Comparison of ENCODE assay signal across 1 cellular context in the genomic region with DNA sequence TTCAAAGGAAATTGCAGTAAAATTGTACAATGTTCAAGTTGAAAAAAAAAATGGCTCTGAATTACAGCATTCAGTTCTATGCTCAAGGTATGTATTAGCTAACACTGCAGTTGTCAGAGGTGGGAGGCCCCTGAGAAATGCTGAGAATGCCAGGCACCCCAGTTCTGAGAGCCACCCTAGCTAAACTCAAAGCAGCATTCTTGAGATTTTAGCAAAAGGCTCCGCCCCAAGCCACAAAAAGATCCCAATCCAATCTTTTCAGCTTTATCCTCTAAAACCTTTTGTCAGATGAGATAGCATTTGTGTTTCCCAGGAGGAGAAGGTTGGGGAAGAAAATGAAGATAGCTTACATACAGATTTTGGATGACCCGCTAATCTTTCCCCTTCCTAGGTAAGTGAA.
TF ChIP-seq lines count a peak whose summit lies in the region.

No MANE protein-coding gene starts in this region.

TF ChIP-seq in SK-N-SH treated with all-trans-retinoic acid at 6 μM for 48 hours, 23 proteins besides CTCF, POLR2A, EP300 and RAD21 (continued from another document):
- TF ChIP-seq CREB5 (CRISPR knock-in tag; IDR thresholded peaks at IDR 0.05; ENCODE audit: low read depth) = no peak
- TF ChIP-seq ZNF8 (CRISPR knock-in tag; IDR thresholded peaks at IDR 0.05) = no peak
- no peak for TF ChIP-seq ZC3H10 (CRISPR knock-in tag; IDR thresholded peaks at IDR 0.05)
- no peak for TF ChIP-seq TCF4 (CRISPR knock-in tag; IDR thresholded peaks at IDR 0.05; ENCODE audit: borderline replicate concordance)
- no peak for TF ChIP-seq ZFP30 (CRISPR knock-in tag; IDR thresholded peaks at IDR 0.05)
- no peak for TF ChIP-seq TOX (CRISPR knock-in tag; IDR thresholded peaks at IDR 0.05; ENCODE audit: borderline replicate concordance)
- TF ChIP-seq ARNTL (CRISPR knock-in tag; IDR thresholded peaks at IDR 0.05; ENCODE audit: borderline replicate concordance, low read depth) = no peak
- TF ChIP-seq ZNF70 (CRISPR knock-in tag; IDR thresholded peaks at IDR 0.05) = no peak
- TF ChIP-seq ZFP3 (CRISPR knock-in tag; IDR thresholded peaks at IDR 0.05) = no peak
- no peak for TF ChIP-seq ESRRG (CRISPR knock-in tag; IDR thresholded peaks at IDR 0.05)
- TF ChIP-seq, protein P1, sequence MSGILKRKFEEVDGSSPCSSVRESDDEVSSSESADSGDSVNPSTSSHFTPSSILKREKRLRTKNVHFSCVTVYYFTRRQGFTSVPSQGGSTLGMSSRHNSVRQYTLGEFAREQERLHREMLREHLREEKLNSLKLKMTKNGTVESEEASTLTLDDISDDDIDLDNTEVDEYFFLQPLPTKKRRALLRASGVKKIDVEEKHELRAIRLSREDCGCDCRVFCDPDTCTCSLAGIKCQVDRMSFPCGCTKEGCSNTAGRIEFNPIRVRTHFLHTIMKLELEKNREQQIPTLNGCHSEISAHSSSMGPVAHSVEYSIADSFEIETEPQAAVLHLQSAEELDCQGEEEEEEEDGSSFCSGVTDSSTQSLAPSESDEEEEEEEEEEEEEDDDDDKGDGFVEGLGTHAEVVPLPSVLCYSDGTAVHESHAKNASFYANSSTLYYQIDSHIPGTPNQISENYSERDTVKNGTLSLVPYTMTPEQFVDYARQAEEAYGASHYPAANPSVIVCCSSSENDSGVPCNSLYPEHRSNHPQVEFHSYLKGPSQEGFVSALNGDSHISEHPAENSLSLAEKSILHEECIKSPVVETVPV (CRISPR knock-in tag; IDR thresholded peaks at IDR 0.05) = no peak
- no peak for TF ChIP-seq ISL1 (CRISPR knock-in tag; IDR thresholded peaks at IDR 0.05)
- TF ChIP-seq ZNF565 (CRISPR knock-in tag; conservative IDR thresholded peaks at IDR 0.05; ENCODE audit: low read depth) = no peak
- TF ChIP-seq, protein P2, sequence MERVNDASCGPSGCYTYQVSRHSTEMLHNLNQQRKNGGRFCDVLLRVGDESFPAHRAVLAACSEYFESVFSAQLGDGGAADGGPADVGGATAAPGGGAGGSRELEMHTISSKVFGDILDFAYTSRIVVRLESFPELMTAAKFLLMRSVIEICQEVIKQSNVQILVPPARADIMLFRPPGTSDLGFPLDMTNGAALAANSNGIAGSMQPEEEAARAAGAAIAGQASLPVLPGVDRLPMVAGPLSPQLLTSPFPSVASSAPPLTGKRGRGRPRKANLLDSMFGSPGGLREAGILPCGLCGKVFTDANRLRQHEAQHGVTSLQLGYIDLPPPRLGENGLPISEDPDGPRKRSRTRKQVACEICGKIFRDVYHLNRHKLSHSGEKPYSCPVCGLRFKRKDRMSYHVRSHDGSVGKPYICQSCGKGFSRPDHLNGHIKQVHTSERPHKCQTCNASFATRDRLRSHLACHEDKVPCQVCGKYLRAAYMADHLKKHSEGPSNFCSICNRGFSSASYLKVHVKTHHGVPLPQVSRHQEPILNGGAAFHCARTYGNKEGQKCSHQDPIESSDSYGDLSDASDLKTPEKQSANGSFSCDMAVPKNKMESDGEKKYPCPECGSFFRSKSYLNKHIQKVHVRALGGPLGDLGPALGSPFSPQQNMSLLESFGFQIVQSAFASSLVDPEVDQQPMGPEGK (CRISPR knock-in tag; IDR thresholded peaks at IDR 0.05; ENCODE audit: borderline replicate concordance) = no peak
